Comparison of ENCODE assay signal across 16 cellular contexts in genomic region chr6:87276624-87277023, GRCh38. TPM values are rescaled to one million over a fixed set of nuclear protein-coding genes. Genes with fewer than 3 reads are reported as not detected.
A peak's percentile ranks its signal among the peaks of the same experiment; 100 is the strongest.
DNase-seq lines count a peak whose midpoint lies in the region; ATAC-seq, FAIRE-seq and TF ChIP-seq lines count a peak whose summit lies in the region.
"Had no signal": no experiment of that assay in that cellular context is flagged by ENCODE, and none has a peak within 500 bp of the region (broad histone marks: within the 10 kb centered on the region; RNA-seq: fewer than 3 reads in every experiment).

No MANE protein-coding gene starts in this region.

- no peaks in the 10 kb centered on the region for H3K79me2 ChIP-seq in HepG2 (ENCODE audit: insufficient read depth, low read length)
- H3K79me2 ChIP-seq in neural cell (replicated peaks; ENCODE audit: insufficient read depth, low read length) = no peaks in the 10 kb centered on the region

- FAIRE-seq in HepG2 (lab: Jason Lieb, UNC) = no peak
- FAIRE-seq: H1, RCC 7860 had no signal

- H4K20me1 ChIP-seq in HepG2 (ENCODE audit: insufficient read depth, low read length) (no peaks in the 10 kb centered on the region), neural cell (ENCODE audit: insufficient read depth) (no peaks in the 10 kb centered on the region)
- H4K20me1 ChIP-seq: BLaER1 had no signal

- H3K36me3 Mint-ChIP-seq in CD14-positive monocyte = no peaks in the 10 kb centered on the region
- H3K36me3 Mint-ChIP-seq in nephron progenitor cell (ENCODE audit: low read depth) = no peaks in the 10 kb centered on the region

- H3F3A ChIP-seq in neural cell (ENCODE audit: insufficient read depth, low read length, poor library complexity, severe bottlenecking) = no peaks in the 10 kb centered on the region

- H3K27me3 ChIP-seq in HepG2 (ENCODE audit: control insufficient read depth in 1 of 2, insufficient read depth in 2 of 2, low read length in 2 of 2) (no peaks in the 10 kb centered on the region), right lobe of liver (no peaks in the 10 kb centered on the region), Panc1 (ENCODE audit: control insufficient read depth, insufficient read depth, low read length) (no peaks in the 10 kb centered on the region), neural cell (ENCODE audit: insufficient read depth, low read depth, low read length) (no peaks in the 10 kb centered on the region)
- H3K27me3 ChIP-seq: BLaER1, SJSA1 had no signal

- H3K27me3 Mint-ChIP-seq in CD14-positive monocyte (ENCODE audit: low read depth in 3 of 3) = peaks cover 0 to 8% (median 7%) of the 10 kb centered on the region in 3 donors
- H3K27me3 Mint-ChIP-seq in nephron progenitor cell (ENCODE audit: low read depth, poor library complexity) = no peaks in the 10 kb centered on the region

- H3K4me1 Mint-ChIP-seq in CD14-positive monocyte = no peaks in the 10 kb centered on the region
- H3K4me1 Mint-ChIP-seq in nephron progenitor cell = no peaks in the 10 kb centered on the region

- no peak overlapping the region for H2AFZ ChIP-seq in HepG2 (ENCODE audit: low read length)
- no peak overlapping the region for H2AFZ ChIP-seq in neural cell (ENCODE audit: low read depth, low read length)

- no TSS peak for BruUV-seq in HepG2 (replicated peaks; lab: Mats Ljungman, UMichigan)
- no TSS peak for BruUV-seq in Panc1 (replicated peaks; lab: Mats Ljungman, UMichigan)

- TF ChIP-seq EP300 in HepG2 (IDR thresholded peaks at IDR 0.05; ENCODE audit: low read depth in 2 of 2, low read length in 2 of 2) = no peak
- no peak for TF ChIP-seq EP300 in HepG2 (CRISPR knock-in tag; IDR thresholded peaks at IDR 0.05; ENCODE audit: borderline replicate concordance)
- no peak for TF ChIP-seq EP300 in neural cell (conservative IDR thresholded peaks at IDR 0.05; ENCODE audit: poor library complexity, severe bottlenecking)

- in situ Hi-C loops in HepG2 (cut with HindIII; ENCODE audit: extremely low pct_ligation_motif_present, low pct_unique_long_range_greater_than_20kb) (no loop called here), Panc1 (cut with HindIII; ENCODE audit: low pct_unique_long_range_greater_than_20kb, low sequenced_read_pairs) (no loop called here)

- H3K27ac Mint-ChIP-seq in CD14-positive monocyte = no peak overlapping the region
- H3K27ac Mint-ChIP-seq in nephron progenitor cell = no peak overlapping the region

- H3K9ac ChIP-seq in HepG2 (ENCODE audit: insufficient read depth, low read depth, low read length) = no peak overlapping the region
- H3K9ac ChIP-seq in neural cell (ENCODE audit: low read length) = no peak overlapping the region
- H3K9ac ChIP-seq: BLaER1 had no signal

- H3K4me1 ChIP-seq in HepG2 (ENCODE audit: insufficient read depth, low read length) (no peaks in the 10 kb centered on the region), right lobe of liver (no peaks in the 10 kb centered on the region), Panc1 (ENCODE audit: control insufficient read depth, insufficient read depth, low read length) (no peaks in the 10 kb centered on the region)
- H3K4me1 ChIP-seq: BLaER1 had no signal

- no peaks in the 10 kb centered on the region for H3K9me2 ChIP-seq in neural cell (ENCODE audit: insufficient read depth, low read length)

- CTCF ChIA-PET in HepG2 (lab: Yijun Ruan, JAX; ENCODE audit: low intra/inter-chr PET ratio, low total read pairs) (no interaction called here), Panc1 (lab: Charles Lee) (interaction anchor here (1.1 to 1.6 kb wide), 2 partner anchors 117 to 209 kb away, joined by 4 read pairs; no protein-coding TSS in a partner anchor)

- H3K4me3 ChIP-seq in HepG2 (replicated peaks in 1 of 3; ENCODE audit: insufficient read depth in 1 of 3, low read depth in 2 of 3, low read length in 3 of 3) (no peak overlapping the region), right lobe of liver (no peak overlapping the region), Panc1 (ENCODE audit: low read depth in 2 of 2, low read length in 2 of 2) (no peak overlapping the region), neural cell (ENCODE audit: low read length) (no peak overlapping the region)
- H3K4me3 ChIP-seq: BLaER1, SJSA1 had no signal

- POLR2A ChIA-PET in HepG2 (lab: Yijun Ruan, JAX) (no interaction called here), Panc1 (lab: Charles Lee) (no interaction called here)

- H3K9me3 Mint-ChIP-seq in CD14-positive monocyte (peaks cover 0 to 2% (median 0%) of the 10 kb centered on the region in 7 donors), nephron progenitor cell (no peaks in the 10 kb centered on the region)

- no peak for TF ChIP-seq CTCF in HepG2 (CRISPR knock-in tag; IDR thresholded peaks at IDR 0.05)
- no peak for TF ChIP-seq CTCF in right lobe of liver (IDR thresholded peaks at IDR 0.05)
- TF ChIP-seq CTCF in Panc1 (IDR thresholded peaks at IDR 0.05) = no peak
- no peak for TF ChIP-seq CTCF in neural cell (IDR thresholded peaks at IDR 0.05; ENCODE audit: poor library complexity, severe bottlenecking)
- TF ChIP-seq CTCF in CD14-positive monocyte (IDR thresholded peaks at IDR 0.05) = no peak
- TF ChIP-seq CTCF in nephron progenitor cell (IDR thresholded peaks at IDR 0.05) = no peak

- no peaks in the 10 kb centered on the region for H3K9me3 ChIP-seq in HepG2 (ENCODE audit: low read length)
- no peaks in the 10 kb centered on the region for H3K9me3 ChIP-seq in right lobe of liver
- no peaks in the 10 kb centered on the region for H3K9me3 ChIP-seq in Panc1 (ENCODE audit: control insufficient read depth, insufficient read depth, low read depth, low read length)
- H3K9me3 ChIP-seq in neural cell (ENCODE audit: low read length) = no peaks in the 10 kb centered on the region
- H3K9me3 ChIP-seq: BLaER1, SJSA1 had no signal

- H3K27ac ChIP-seq in HepG2 (ENCODE audit: extremely low read length, insufficient read depth, low read length) (no peak overlapping the region), right lobe of liver (no peak overlapping the region), Panc1 (ENCODE audit: low read length) (no peak overlapping the region), neural cell (ENCODE audit: low read length) (no peak overlapping the region)
- H3K27ac ChIP-seq: BLaER1, SJSA1 had no signal

- H3K4me2 ChIP-seq in HepG2 (ENCODE audit: low read depth, low read length) = no peak overlapping the region
- H3K4me2 ChIP-seq in neural cell (ENCODE audit: low read length) = no peak overlapping the region
- H3K4me2 ChIP-seq: BLaER1 had no signal

- H3K36me3 ChIP-seq in HepG2 (replicated peaks in 1 of 2; ENCODE audit: control insufficient read depth in 1 of 2, insufficient read depth in 2 of 2, low read length in 2 of 2) (no peaks in the 10 kb centered on the region), right lobe of liver (no peaks in the 10 kb centered on the region), Panc1 (ENCODE audit: control insufficient read depth, insufficient read depth, low read length) (no peaks in the 10 kb centered on the region), neural cell (ENCODE audit: insufficient read depth, low read length) (no peaks in the 10 kb centered on the region)
- H3K36me3 ChIP-seq: BLaER1, SJSA1 had no signal

- DNase-seq in HepG2 (ENCODE audit: low spot score) (no peak), right lobe of liver (no peak), Panc1 (ENCODE audit: low read depth, low spot score) (no peak), CD14-positive monocyte (ENCODE audit: low spot score) (no peak), nephron progenitor cell (no peak)
- no peak for DNase-seq in stimulated activated CD4-positive, alpha-beta T cell treated with anti-CD3 and anti-CD28 coated beads, Interleukin-4, amount 100 ng/mL, for 4 hours
- DNase-seq: MM.1S, NCI-H1048, NCI-H1417 treated with DMSO at 0.1 percent for 48 hours, NCI-H187 had no signal

- no peak for ATAC-seq in HepG2
- no peak for ATAC-seq in right lobe of liver
- ATAC-seq in Panc1 = 0 out of 2 replicates have a peak, but pooled peaks have one; percentile 31

- H3K4me3 Mint-ChIP-seq in CD14-positive monocyte = no peak overlapping the region
- H3K4me3 Mint-ChIP-seq in nephron progenitor cell = no peak overlapping the region

- 18% methylated on average over 1 of the region's 1 CpG for WGBS in HepG2 (ENCODE audit: low lambda C conversion rate)
- 67% methylated on average over 1 of the region's 1 CpG for WGBS in right lobe of liver (ENCODE audit: insufficient coverage, low coverage, low lambda C conversion rate, missing lambda C conversion rate)

- no peak for TF ChIP-seq RAD21 in HepG2 (CRISPR knock-in tag; IDR thresholded peaks at IDR 0.05)
- no peak for TF ChIP-seq RAD21 in neural cell (conservative IDR thresholded peaks at IDR 0.05)

- intact Hi-C loops in HepG2 (cut with micrococcal nuclease; ENCODE audit: unreplicated experiment) (loop anchor here (2.0 kb wide), 1 partner anchor 114 kb away; no protein-coding TSS in a partner anchor), right lobe of liver (cut with DNase I) (no loop called here), Panc1 (cut with micrococcal nuclease; ENCODE audit: unreplicated experiment) (loop anchor here (5.0 kb wide), 1 partner anchor 116 kb away; no protein-coding TSS in a partner anchor), CD14-positive monocyte (cut with micrococcal nuclease) (no loop called here)

- TF ChIP-seq POLR2A in HepG2 (IDR thresholded peaks at IDR 0.05; ENCODE audit: insufficient read depth in 1 of 2, low read depth in 2 of 2, low read length in 2 of 2) (no peak), right lobe of liver (IDR thresholded peaks at IDR 0.05) (no peak)

RNA-seq across cellular contexts. Expression of gene SMIM8, which starts 45.8 kb away (rescaled TPM):
- total RNA-seq in HepG2 (2016; rRNA removed; fragmentation: Illumina TruSeq; extraction: Trizol) (10.0 and 12.2 TPM in 2 replicates), right lobe of liver (1 to 10 TPM; 2.8 to 5.9 (median 4.3) TPM), Panc1 (2021; ENCODE audit: unreplicated experiment) (6.7 TPM)
- total RNA-seq in HepG2 (2016; cell fraction: cytosol; rRNA removed; fragmentation: Illumina TruSeq; extraction: Trizol; ENCODE audit: low read depth) = 3.2 and 5.1 TPM in 2 replicates
- 10.9 and 16.1 TPM in 2 replicates for total RNA-seq in HepG2 (2016; cell fraction: insoluble cytoplasmic fraction; rRNA removed; fragmentation: Illumina TruSeq; extraction: Trizol)
- 5.3 and 5.5 TPM in 2 replicates for total RNA-seq in HepG2 (2016; cell fraction: membrane; rRNA removed; fragmentation: Illumina TruSeq; extraction: Trizol)
- total RNA-seq in HepG2 (2016; cell fraction: nucleus; rRNA removed; fragmentation: Illumina TruSeq; extraction: Trizol) = 9.9 and 11.3 TPM in 2 replicates
- polyA plus RNA-seq in HepG2 (2011; rRNA removed) (3.9 and 4.8 TPM in 2 replicates), neural cell (27.5 and 30.6 TPM in 2 replicates), CD14-positive monocyte (1 to 10 TPM; 5.9 to 8.2 TPM)
- polyA plus RNA-seq in HepG2 (2011; cell fraction: cytosol; rRNA removed) = 1.4 and 2.2 TPM in 2 replicates
- polyA plus RNA-seq in HepG2 (2011; cell fraction: nucleus; rRNA removed) = 2.2 and 3.6 TPM in 2 replicates
- 5.3 and 7.3 TPM in 2 replicates for polyA plus RNA-seq in HepG2 (2012)
- 2.5 and 2.7 TPM in 2 replicates for polyA plus RNA-seq in HepG2 (2016; cell fraction: cytosol; fragmentation: Illumina TruSeq; extraction: Trizol; ENCODE audit: low read depth)
- polyA plus RNA-seq in HepG2 (2016; cell fraction: insoluble cytoplasmic fraction; fragmentation: Illumina TruSeq; extraction: Trizol; ENCODE audit: low read depth) = 13.5 and 14.7 TPM in 2 replicates
- polyA plus RNA-seq in HepG2 (2016; cell fraction: membrane; fragmentation: Illumina TruSeq; extraction: Trizol; ENCODE audit: low read depth) = 3.8 and 4.7 TPM in 2 replicates
- 8.7 and 9.5 TPM in 2 replicates for polyA plus RNA-seq in HepG2 (2016; cell fraction: nucleus; fragmentation: Illumina TruSeq; extraction: Trizol; ENCODE audit: insufficient read depth, low read depth)
- 0.89 and 1.1 TPM in 2 replicates for polyA minus RNA-seq in HepG2 (2011; rRNA and poly(A)+ RNA removed; ENCODE audit: low replicate concordance)
- 2.3 and 5.1 TPM in 2 replicates for polyA minus RNA-seq in HepG2 (2011; cell fraction: cytosol; rRNA and poly(A)+ RNA removed)
- 12.4 and 14.7 TPM in 2 replicates for polyA minus RNA-seq in HepG2 (2011; cell fraction: nucleus; rRNA and poly(A)+ RNA removed)
- polyA plus RNA-seq in Panc1 (2012; ENCODE audit: insufficient read length) = 4.6 TPM
- polyA minus RNA-seq in neural cell = 39.2 and 44.8 TPM in 2 replicates

RNA-seq across cellular contexts. Expression of gene GJB7, which starts 52.5 kb away (rescaled TPM):
- total RNA-seq in HepG2 (2016; rRNA removed; fragmentation: Illumina TruSeq; extraction: Trizol) (not detected in 2 replicates), right lobe of liver (not detected), Panc1 (2021; ENCODE audit: unreplicated experiment) (0.21 TPM)
- total RNA-seq in HepG2 (2016; cell fraction: cytosol; rRNA removed; fragmentation: Illumina TruSeq; extraction: Trizol; ENCODE audit: low read depth) = not detected in 2 replicates
- not detected in 2 replicates for total RNA-seq in HepG2 (2016; cell fraction: insoluble cytoplasmic fraction; rRNA removed; fragmentation: Illumina TruSeq; extraction: Trizol)
- total RNA-seq in HepG2 (2016; cell fraction: membrane; rRNA removed; fragmentation: Illumina TruSeq; extraction: Trizol) = not detected in 2 replicates
- not detected in 2 replicates for total RNA-seq in HepG2 (2016; cell fraction: nucleus; rRNA removed; fragmentation: Illumina TruSeq; extraction: Trizol)
- polyA plus RNA-seq in HepG2 (2011; rRNA removed) (not detected in 2 replicates), neural cell (not detected in 2 replicates), CD14-positive monocyte (not detected)
- polyA plus RNA-seq in HepG2 (2011; cell fraction: cytosol; rRNA removed) = not detected in 2 replicates
- polyA plus RNA-seq in HepG2 (2011; cell fraction: nucleus; rRNA removed) = not detected in 2 replicates
- polyA plus RNA-seq in HepG2 (2012) = not detected in 2 replicates
- polyA plus RNA-seq in HepG2 (2016; cell fraction: cytosol; fragmentation: Illumina TruSeq; extraction: Trizol; ENCODE audit: low read depth) = not detected in 2 replicates
- not detected in 2 replicates for polyA plus RNA-seq in HepG2 (2016; cell fraction: insoluble cytoplasmic fraction; fragmentation: Illumina TruSeq; extraction: Trizol; ENCODE audit: low read depth)
- polyA plus RNA-seq in HepG2 (2016; cell fraction: membrane; fragmentation: Illumina TruSeq; extraction: Trizol; ENCODE audit: low read depth) = not detected in 2 replicates
- polyA plus RNA-seq in HepG2 (2016; cell fraction: nucleus; fragmentation: Illumina TruSeq; extraction: Trizol; ENCODE audit: insufficient read depth, low read depth) = not detected in 2 replicates
- polyA minus RNA-seq in HepG2 (2011; rRNA and poly(A)+ RNA removed; ENCODE audit: low replicate concordance) = not detected in 2 replicates
- not detected in 2 replicates for polyA minus RNA-seq in HepG2 (2011; cell fraction: cytosol; rRNA and poly(A)+ RNA removed)
- polyA minus RNA-seq in HepG2 (2011; cell fraction: nucleus; rRNA and poly(A)+ RNA removed) = not detected in 2 replicates
- 0.41 TPM for polyA plus RNA-seq in Panc1 (2012; ENCODE audit: insufficient read length)
- polyA minus RNA-seq in neural cell = 1.5 TPM in 1 of 2 replicates, not detected in the other
- total RNA-seq: LHCN-M2, SJSA1 had no signal

Comparison
In these comparisons a context has a peak if more than half of its experiments do, and no peak if none do; other contexts are left out.
1. intact Hi-C loops: an anchor here in HepG2 (2.0 kb wide) and Panc1 (5.0 kb wide); none called in right lobe of liver and CD14-positive monocyte.